ENCODE assay signal across 12 cellular contexts in the genomic region with DNA sequence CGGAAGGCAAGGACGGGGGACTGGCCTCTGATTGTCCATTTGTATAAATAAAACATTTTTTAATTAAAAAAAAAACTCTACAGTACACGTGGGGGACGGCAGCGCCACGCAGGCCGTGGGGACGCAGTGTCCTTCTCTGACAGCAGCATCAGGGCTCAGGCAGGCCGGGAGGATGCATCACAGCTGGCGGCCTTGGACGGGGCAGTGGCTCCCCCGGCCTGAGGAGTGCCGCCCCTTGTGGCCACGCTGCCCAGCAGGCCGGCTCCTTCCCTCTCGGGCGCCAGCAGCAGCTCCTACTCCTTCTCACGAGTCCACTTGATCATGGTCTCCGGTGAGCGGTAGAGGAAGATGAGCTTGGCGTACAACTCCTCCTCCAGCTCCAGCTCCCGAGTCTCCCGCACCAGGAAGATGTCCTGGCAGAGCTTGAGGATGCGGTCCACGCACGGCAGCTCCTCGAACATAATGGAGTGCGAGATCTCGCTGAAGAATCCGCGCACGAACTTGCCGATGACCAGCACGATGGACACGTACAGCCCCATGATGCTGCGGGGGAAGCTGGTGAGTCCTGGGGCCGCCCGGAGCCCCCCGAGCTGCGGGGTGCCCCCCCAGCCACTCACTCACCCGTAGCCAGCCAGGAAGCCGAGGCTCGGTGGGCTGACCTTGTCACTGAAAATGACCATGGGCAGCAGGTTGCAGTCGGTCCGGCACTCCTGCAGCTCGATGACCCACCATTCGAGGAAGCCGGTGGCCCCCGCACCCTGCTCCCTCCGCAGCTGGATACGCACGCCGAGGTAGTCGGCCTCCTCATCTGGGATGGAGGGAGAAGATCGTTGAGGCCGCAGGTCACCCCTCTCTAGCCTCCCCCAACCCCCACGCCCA. TPM values are rescaled to one million over a fixed set of nuclear protein-coding genes. Genes with fewer than 3 reads are reported as not detected.
A peak's percentile ranks its signal among the peaks of the same experiment; 100 is the strongest.
DNase-seq lines count a peak whose midpoint lies in the region; TF ChIP-seq lines count a peak whose summit lies in the region.
"Had no signal": no experiment of that assay in that cellular context is flagged by ENCODE, and none has a peak within 500 bp of the region (broad histone marks: within the 10 kb centered on the region; RNA-seq: fewer than 3 reads in every experiment).

No MANE protein-coding gene starts in this region.

- TF ChIP-seq POLR2A in GM18951 (IDR thresholded peaks at IDR 0.05; ENCODE audit: extremely low read depth, insufficient read depth, insufficient read length): peak; percentile 18

- H3K9ac ChIP-seq in mammary epithelial cell (ENCODE audit: insufficient read depth, low read length) (no peak overlapping the region), mesenchymal stem cell (ENCODE audit: low read length) (no peak overlapping the region)

- H3K4me1 ChIP-seq in mammary epithelial cell (ENCODE audit: insufficient read depth, low read length) (no peaks in the 10 kb centered on the region), mesenchymal stem cell (ENCODE audit: control insufficient read depth, insufficient read depth, low read depth, low read length) (peaks cover 5% of the 10 kb centered on the region)
- H3K4me1 ChIP-seq: Caco-2 had no signal

- H2AFZ ChIP-seq in mammary epithelial cell (ENCODE audit: low read depth, low read length) (no peak overlapping the region), mesenchymal stem cell (ENCODE audit: low read depth, low read length) (no peak overlapping the region)

- H3K4me2 ChIP-seq in mammary epithelial cell (ENCODE audit: insufficient read depth, low read depth, low read length) (no peak overlapping the region), mesenchymal stem cell (ENCODE audit: low read length, poor library complexity, severe bottlenecking) (no peak overlapping the region)

- H2BK120ac ChIP-seq in mesenchymal stem cell (ENCODE audit: low read depth, low read length): no peak overlapping the region

- CTCF ChIA-PET in mammary epithelial cell (lab: Charles Lee; ENCODE audit: low non-redundant PET): no interaction called here

- in situ Hi-C loops in GM18951 (cut with MboI; ENCODE audit: low sequenced_read_pairs, unreplicated experiment) (no loop called here), mammary epithelial cell (cut with MboI; ENCODE audit: low sequenced_read_pairs in 2 of 2) (no loop called here)

- H3K79me2 ChIP-seq in mammary epithelial cell (ENCODE audit: insufficient read depth, low read length): peaks cover 3% of the 10 kb centered on the region

- H2BK5ac ChIP-seq in mesenchymal stem cell (ENCODE audit: low read depth, low read length, poor library complexity, severe bottlenecking): no peak overlapping the region

- H4K20me1 ChIP-seq in mammary epithelial cell (ENCODE audit: insufficient read depth, low read length): peaks cover 1% of the 10 kb centered on the region

- no peak overlapping the region for H3K18ac ChIP-seq in mesenchymal stem cell (ENCODE audit: low read depth in 1 of 2, low read length in 2 of 2)

- H3K27ac ChIP-seq in mammary epithelial cell (ENCODE audit: insufficient read depth, low read depth, low read length) (no peak overlapping the region), mesenchymal stem cell (ENCODE audit: low read length, poor library complexity, severe bottlenecking) (no peak overlapping the region)
- H3K27ac ChIP-seq: C4-2B had no signal

- TSS peak; percentile 47 for BruUV-seq in mammary epithelial cell (replicated peaks; lab: Mats Ljungman, UMichigan)

- DNase-seq in RKO (ENCODE audit: low spot score): peak; percentile 24
- no peak for DNase-seq in mammary epithelial cell
- no peak for DNase-seq in mesenchymal stem cell
- DNase-seq in anterior cingulate cortex (lab: John Stamatoyannopoulos, UW): no peak
- DNase-seq in NCI-H510A (lab: John Stamatoyannopoulos, UW): no peak
- DNase-seq: ACHN; Caco-2; CD4-positive, alpha-beta T cell; H9 had no signal

- peaks cover 22% of the 10 kb centered on the region for H3K36me3 ChIP-seq in mammary epithelial cell (ENCODE audit: insufficient read depth, low read length)
- peaks cover 72 to 85% of the 10 kb centered on the region in 2 experiments for H3K36me3 ChIP-seq in mesenchymal stem cell (ENCODE audit: control insufficient read depth in 1 of 2, insufficient read depth in 2 of 2, low read depth in 1 of 2, low read length in 2 of 2)

- no peak overlapping the region for H2BK15ac ChIP-seq in mesenchymal stem cell (ENCODE audit: low read depth, poor library complexity, severe bottlenecking)

- intact Hi-C loops in mammary epithelial cell (cut with micrococcal nuclease): no loop called here

- no peak for TF ChIP-seq CTCF in mammary epithelial cell (conservative IDR thresholded peaks at IDR 0.05 in 1 of 2, IDR thresholded peaks at IDR 0.05 in 1 of 2; ENCODE audit: extremely low read depth in 1 of 2, insufficient read depth in 1 of 2, low read depth in 1 of 2, low read length in 2 of 2)

- no peak overlapping the region for H3K23ac ChIP-seq in mesenchymal stem cell (ENCODE audit: low read length in 2 of 2)

- peak overlapping the region; percentile 22 for H4K91ac ChIP-seq in mesenchymal stem cell (ENCODE audit: low read length)

- H4K8ac ChIP-seq in mesenchymal stem cell (ENCODE audit: low read length): no peak overlapping the region

- H3K9me3 ChIP-seq in mammary epithelial cell (replicated peaks; ENCODE audit: insufficient read depth, low read length): no peaks in the 10 kb centered on the region
- H3K9me3 ChIP-seq in mesenchymal stem cell (ENCODE audit: control insufficient read depth, low read length): no peaks in the 10 kb centered on the region
- H3K9me3 ChIP-seq: Caco-2 had no signal

- WGBS in mammary epithelial cell (ENCODE audit: low coverage, missing lambda C conversion rate): 99% methylated on average over 26 of the region's 57 CpGs
- WGBS in mesenchymal stem cell: 94% methylated on average over 54 of the region's 57 CpGs

- dilution Hi-C loops in mammary epithelial cell (cut with HindIII; ENCODE audit: low sequenced_read_pairs): no loop called here

- no peak overlapping the region for H3K4ac ChIP-seq in mesenchymal stem cell (ENCODE audit: low read depth in 1 of 2, low read length in 2 of 2)

- H2BK12ac ChIP-seq in mesenchymal stem cell (ENCODE audit: low read length in 2 of 2): no peak overlapping the region

- H3K79me1 ChIP-seq in mesenchymal stem cell (replicated peaks; ENCODE audit: low read length, poor library complexity, severe bottlenecking): peaks cover 17% of the 10 kb centered on the region

- no peak overlapping the region for H2AK5ac ChIP-seq in mesenchymal stem cell (ENCODE audit: low read length, severe bottlenecking)

- H3K4me3 ChIP-seq in mammary epithelial cell (replicated peaks in 1 of 3; ENCODE audit: insufficient read depth in 1 of 3, low read depth in 2 of 3, low read length in 3 of 3): no peak overlapping the region
- no peak overlapping the region for H3K4me3 ChIP-seq in mesenchymal stem cell (ENCODE audit: insufficient read depth in 1 of 2, low read depth in 1 of 2, low read length in 2 of 2)

- H3K27me3 ChIP-seq in mammary epithelial cell (ENCODE audit: insufficient read depth, low read length) (no peaks in the 10 kb centered on the region), mesenchymal stem cell (ENCODE audit: control insufficient read depth in 1 of 2, insufficient read depth in 1 of 2, low read length in 2 of 2) (no peaks in the 10 kb centered on the region)

- H3K14ac ChIP-seq in mesenchymal stem cell (ENCODE audit: low read length in 2 of 2): no peak overlapping the region

RNA-seq across cellular contexts. Expression of a gene that starts 9.2 kb away (rescaled TPM):
- 10 to 100 TPM; 13.2 to 26.5 TPM for total RNA-seq in mammary epithelial cell
- polyA plus RNA-seq in mammary epithelial cell: 12.8 TPM
- 12.3 TPM for polyA minus RNA-seq in mammary epithelial cell
- polyA plus RNA-seq in mesenchymal stem cell (2013, experiment 1 of 2): 34.1 TPM
- polyA plus RNA-seq in mesenchymal stem cell (2013, experiment 2 of 2): 31.6 TPM

RNA-seq across cellular contexts. Expression of a gene that starts 9.3 kb away (rescaled TPM):
- total RNA-seq in mammary epithelial cell: 10 to 100 TPM in 1 of 2 donors, 1 to 10 TPM in 1; 9.8 to 11.2 TPM
- 5.1 TPM for polyA plus RNA-seq in mammary epithelial cell
- polyA minus RNA-seq in mammary epithelial cell: 1.7 TPM
- 12.6 TPM for polyA plus RNA-seq in mesenchymal stem cell (2013, experiment 1 of 2)
- polyA plus RNA-seq in mesenchymal stem cell (2013, experiment 2 of 2): 10.8 TPM

RNA-seq across cellular contexts. Expression of a gene that starts 29.2 kb away (rescaled TPM):
- not detected for total RNA-seq in mammary epithelial cell
- 0.07 TPM for polyA plus RNA-seq in mammary epithelial cell
- not detected for polyA minus RNA-seq in mammary epithelial cell
- 0.06 TPM for polyA plus RNA-seq in mesenchymal stem cell (2013, experiment 1 of 2)
- 0.10 TPM for polyA plus RNA-seq in mesenchymal stem cell (2013, experiment 2 of 2)
- polyA plus RNA-seq: BJ had no signal

RNA-seq across cellular contexts. Expression of a gene that starts 52.7 kb away (rescaled TPM):
- 100 to 1,000 TPM in 1 of 2 donors, 10 to 100 TPM in 1; 57.7 to 171 TPM for total RNA-seq in mammary epithelial cell
- polyA plus RNA-seq in mammary epithelial cell: 136 TPM
- polyA minus RNA-seq in mammary epithelial cell: 54.3 TPM
- polyA plus RNA-seq in mesenchymal stem cell (2013, experiment 1 of 2): 120 TPM
- polyA plus RNA-seq in mesenchymal stem cell (2013, experiment 2 of 2): 109 TPM
